Comparison of ENCODE assay signal across 1 cellular context in genomic region chr6:33641602-33642001, GRCh38.
A peak's percentile ranks its signal among the peaks of the same experiment; 100 is the strongest.
TF ChIP-seq lines count a peak whose summit lies in the region.

No MANE protein-coding gene starts in this region.

TF ChIP-seq in HEK293, 187 proteins besides CTCF, POLR2A, EP300 and RAD21 (continued from another document):
- no peak for TF ChIP-seq ZNF76 (tag by site-specific recombination; IDR thresholded peaks at IDR 0.05; ENCODE audit: borderline replicate concordance, low read depth)
- TF ChIP-seq ZNF274 (IDR thresholded peaks at IDR 0.05; ENCODE audit: low read length) = no peak
- no peak for TF ChIP-seq ZNF274 (tag by site-specific recombination; IDR thresholded peaks at IDR 0.05; ENCODE audit: borderline replicate concordance)
- no peak for TF ChIP-seq ZNF26 (tag by site-specific recombination; IDR thresholded peaks at IDR 0.05)
- TF ChIP-seq ZFHX2 (tag by site-specific recombination; conservative IDR thresholded peaks at IDR 0.05) = peak; percentile 62
- no peak for TF ChIP-seq SCRT2 (tag by site-specific recombination; IDR thresholded peaks at IDR 0.05)
- no peak for TF ChIP-seq ZNF280C (tag by site-specific recombination; IDR thresholded peaks at IDR 0.05)
- peak; percentile 49; the same call in 1 of the 2 replicates for TF ChIP-seq EGR2 (tag by site-specific recombination; IDR thresholded peaks at IDR 0.05; ENCODE audit: low read depth)
- no peak for TF ChIP-seq ZNF24 (tag by site-specific recombination; IDR thresholded peaks at IDR 0.05)
